In the genomic region with DNA sequence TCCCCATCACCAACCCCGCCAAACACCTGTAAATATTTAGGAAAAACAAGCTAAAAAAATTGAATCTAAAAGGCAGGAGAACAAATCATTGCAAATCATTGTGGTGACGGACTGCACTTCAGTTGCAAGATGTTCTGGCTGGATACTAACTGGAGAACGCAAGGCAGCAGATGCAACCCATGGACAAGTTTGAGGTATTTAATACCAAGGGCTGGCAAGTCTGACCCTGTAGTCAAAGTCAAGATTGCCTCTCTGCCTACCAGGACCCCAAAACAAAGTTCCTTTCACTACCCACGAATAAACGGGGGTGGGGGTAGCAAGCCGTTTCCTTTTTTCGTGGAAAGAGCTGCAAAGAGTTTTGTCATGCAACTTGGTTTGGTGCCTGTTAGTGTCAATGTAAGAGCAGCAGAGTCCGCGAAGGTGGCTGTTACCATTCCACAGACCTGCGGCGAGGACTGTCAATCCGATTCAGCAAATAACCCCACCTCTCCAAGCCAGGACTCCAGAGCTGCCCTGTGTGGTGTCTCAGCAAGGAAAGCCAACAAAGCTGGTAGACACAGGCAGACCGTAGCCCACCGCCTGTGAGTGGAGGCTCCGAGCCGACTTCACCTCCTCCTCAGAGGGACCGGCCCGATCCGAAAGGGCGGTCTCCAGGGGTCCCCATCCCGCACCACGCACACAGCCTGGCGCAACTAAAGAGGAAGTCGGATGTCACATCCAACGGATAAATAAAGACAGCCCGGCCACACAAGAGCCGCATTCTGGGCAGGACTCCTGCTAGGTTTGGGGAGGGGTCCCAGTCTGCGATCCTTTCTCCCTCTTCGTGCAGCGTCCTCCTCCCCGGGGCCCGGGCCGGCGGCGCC, we compare ENCODE assay signal across 8 cellular contexts. TPM values are rescaled to one million over a fixed set of nuclear protein-coding genes. Genes with fewer than 3 reads are reported as not detected.
DNase-seq lines count a peak whose midpoint lies in the region; ATAC-seq and TF ChIP-seq lines count a peak whose summit lies in the region.

No MANE protein-coding gene starts in this region.

- H3K27ac Mint-ChIP-seq in activated CD4-positive, alpha-beta T cell treated with anti-CD3 and anti-CD28 coated beads, Interleukin-2, amount 10 ng/mL, durations not matched to agents 24 days and 14 days = peak overlapping the region; percentile 91
- peak overlapping the region; percentile 98 for H3K27ac Mint-ChIP-seq in stimulated activated memory B cell treated with anti-CD40 and anti-IgM and Interleukin-4, amounts not matched to agents 10 μg/mL and 1 μg/mL and 100 μg/mL, for 72 hours

- TF ChIP-seq CTCF in GM12875 (IDR thresholded peaks at IDR 0.05; ENCODE audit: borderline replicate concordance, insufficient read depth, low read depth, low read length) = no peak

- H3K4me3 ChIP-seq in GM12875 (ENCODE audit: low read depth, low read length) (peak overlapping the region; percentile 61), mesendoderm (ENCODE audit: low read length) (peak overlapping the region; percentile 24)
- H3K4me3 ChIP-seq in Jurkat, Clone E6-1 (ENCODE audit: low read length) = peak overlapping the region; percentile 43

- no CpG with 5 or more reads among the region's 35 CpGs for WGBS in mesendoderm (ENCODE audit: extremely low coverage, insufficient coverage, low lambda C conversion rate)

- no peak overlapping the region for H3K4ac ChIP-seq in mesendoderm (ENCODE audit: low read depth, low read length)

- H3K9me3 Mint-ChIP-seq in activated CD4-positive, alpha-beta T cell treated with anti-CD3 and anti-CD28 coated beads, Interleukin-2, amount 10 ng/mL, durations not matched to agents 24 days and 14 days = no peaks in the 10 kb centered on the region
- H3K9me3 Mint-ChIP-seq in stimulated activated memory B cell treated with anti-CD40 and anti-IgM and Interleukin-4, amounts not matched to agents 10 μg/mL and 1 μg/mL and 100 μg/mL, for 72 hours = no peaks in the 10 kb centered on the region

- H3K4me2 ChIP-seq in mesendoderm (ENCODE audit: low read length) = peak overlapping the region; percentile 8

- H2BK120ac ChIP-seq in mesendoderm (ENCODE audit: low read depth, low read length) = no peak overlapping the region

- H3K23ac ChIP-seq in mesendoderm (ENCODE audit: low read length) = no peak overlapping the region

- peak; percentile 14 for ATAC-seq in stimulated activated memory B cell treated with anti-CD40 and anti-IgM and Interleukin-4, amounts not matched to agents 10 μg/mL and 1 μg/mL and 100 μg/mL, for 72 hours
- no peak for ATAC-seq in HG02588 (IDR thresholded peaks at IDR 0.05; ENCODE audit: unreplicated experiment)
- no peak for ATAC-seq in HG03135 (IDR thresholded peaks at IDR 0.05; ENCODE audit: unreplicated experiment)

- H3K79me2 ChIP-seq in mesendoderm (ENCODE audit: control insufficient read depth, insufficient read depth, low read length) = no peaks in the 10 kb centered on the region

- H3K36me3 ChIP-seq in mesendoderm (ENCODE audit: control insufficient read depth, insufficient read depth, low read length) = no peaks in the 10 kb centered on the region

- no peaks in the 10 kb centered on the region for H3K4me1 ChIP-seq in mesendoderm (ENCODE audit: control insufficient read depth, low read depth, low read length)

- peak overlapping the region; percentile 90 for H3K4me3 Mint-ChIP-seq in activated CD4-positive, alpha-beta T cell treated with anti-CD3 and anti-CD28 coated beads, Interleukin-2, amount 10 ng/mL, durations not matched to agents 24 days and 14 days
- H3K4me3 Mint-ChIP-seq in stimulated activated memory B cell treated with anti-CD40 and anti-IgM and Interleukin-4, amounts not matched to agents 10 μg/mL and 1 μg/mL and 100 μg/mL, for 72 hours = peak overlapping the region; percentile 97

- H4K8ac ChIP-seq in mesendoderm (ENCODE audit: low read depth, low read length) = no peak overlapping the region

- H3K79me1 ChIP-seq in mesendoderm (ENCODE audit: low read length) = no peaks in the 10 kb centered on the region

- no peak overlapping the region for H2AK5ac ChIP-seq in mesendoderm (ENCODE audit: low read length)

- no peak overlapping the region for H4K5ac ChIP-seq in mesendoderm (ENCODE audit: low read length)

- H2BK5ac ChIP-seq in mesendoderm (ENCODE audit: low read length) = no peak overlapping the region

- no peaks in the 10 kb centered on the region for H3K27me3 ChIP-seq in mesendoderm (ENCODE audit: insufficient read depth, low read length, poor library complexity)

- H3K27ac ChIP-seq in mesendoderm (ENCODE audit: low read depth, low read length) = no peak overlapping the region

- H3K27me3 Mint-ChIP-seq in activated CD4-positive, alpha-beta T cell treated with anti-CD3 and anti-CD28 coated beads, Interleukin-2, amount 10 ng/mL, durations not matched to agents 24 days and 14 days = no peaks in the 10 kb centered on the region
- H3K27me3 Mint-ChIP-seq in stimulated activated memory B cell treated with anti-CD40 and anti-IgM and Interleukin-4, amounts not matched to agents 10 μg/mL and 1 μg/mL and 100 μg/mL, for 72 hours = no peaks in the 10 kb centered on the region

- intact Hi-C loops in activated CD4-positive, alpha-beta T cell treated with anti-CD3 and anti-CD28 coated beads, Interleukin-2, amount 10 ng/mL, durations not matched to agents 24 days and 14 days (cut with micrococcal nuclease) = loop anchor here (1.0 to 10.0 kb wide), 7 partner anchors 48 to 1765 kb away; partner anchors contain the start of genes COQ10B and PGAP1

- H3K18ac ChIP-seq in mesendoderm (ENCODE audit: low read length) = peak overlapping the region; percentile 43

- no peak for DNase-seq in Jurkat, Clone E6-1 (ENCODE audit: low read depth, low spot score)
- peak; percentile 87 for DNase-seq in activated CD4-positive, alpha-beta T cell treated with anti-CD3 and anti-CD28 coated beads, Interleukin-2, amount 10 ng/mL, durations not matched to agents 24 days and 14 days
- DNase-seq in ecto neural progenitor cell (ENCODE audit: low spot score) (peak; percentile 66), mesendoderm (peak; percentile 45)

- peaks cover 59% of the 10 kb centered on the region for H3K4me1 Mint-ChIP-seq in activated CD4-positive, alpha-beta T cell treated with anti-CD3 and anti-CD28 coated beads, Interleukin-2, amount 10 ng/mL, durations not matched to agents 24 days and 14 days
- peaks cover 60% of the 10 kb centered on the region for H3K4me1 Mint-ChIP-seq in stimulated activated memory B cell treated with anti-CD40 and anti-IgM and Interleukin-4, amounts not matched to agents 10 μg/mL and 1 μg/mL and 100 μg/mL, for 72 hours

- peaks cover 24% of the 10 kb centered on the region for H3K36me3 Mint-ChIP-seq in activated CD4-positive, alpha-beta T cell treated with anti-CD3 and anti-CD28 coated beads, Interleukin-2, amount 10 ng/mL, durations not matched to agents 24 days and 14 days (ENCODE audit: low read depth)
- H3K36me3 Mint-ChIP-seq in stimulated activated memory B cell treated with anti-CD40 and anti-IgM and Interleukin-4, amounts not matched to agents 10 μg/mL and 1 μg/mL and 100 μg/mL, for 72 hours = peaks cover 20% of the 10 kb centered on the region

- peak overlapping the region; percentile 50 for H3K9ac ChIP-seq in mesendoderm (ENCODE audit: low read length)

- no peak overlapping the region for H2BK15ac ChIP-seq in mesendoderm (replicated peaks; ENCODE audit: low read depth)

- peak overlapping the region; percentile 75 for H3K56ac ChIP-seq in mesendoderm (ENCODE audit: low read length)

RNA-seq across cellular contexts. Expression of gene ANKRD44, which starts 1.0 kb away (rescaled TPM):
- polyA plus RNA-seq in Jurkat, Clone E6-1 (2012; ENCODE audit: insufficient read depth, insufficient read length) = 7.3 TPM
- total RNA-seq in activated CD4-positive, alpha-beta T cell treated with anti-CD3 and anti-CD28 coated beads, Interleukin-2, amount 10 ng/mL, durations not matched to agents 24 days and 14 days = 130 and 147 TPM in 2 replicates
- 0.53 TPM for polyA plus RNA-seq in mesendoderm (2013, experiment 1 of 2)
- polyA plus RNA-seq in mesendoderm (2013, experiment 2 of 2) = 1.1 TPM
